Comparison of ENCODE assay signal across 8 cellular contexts in the genomic region with DNA sequence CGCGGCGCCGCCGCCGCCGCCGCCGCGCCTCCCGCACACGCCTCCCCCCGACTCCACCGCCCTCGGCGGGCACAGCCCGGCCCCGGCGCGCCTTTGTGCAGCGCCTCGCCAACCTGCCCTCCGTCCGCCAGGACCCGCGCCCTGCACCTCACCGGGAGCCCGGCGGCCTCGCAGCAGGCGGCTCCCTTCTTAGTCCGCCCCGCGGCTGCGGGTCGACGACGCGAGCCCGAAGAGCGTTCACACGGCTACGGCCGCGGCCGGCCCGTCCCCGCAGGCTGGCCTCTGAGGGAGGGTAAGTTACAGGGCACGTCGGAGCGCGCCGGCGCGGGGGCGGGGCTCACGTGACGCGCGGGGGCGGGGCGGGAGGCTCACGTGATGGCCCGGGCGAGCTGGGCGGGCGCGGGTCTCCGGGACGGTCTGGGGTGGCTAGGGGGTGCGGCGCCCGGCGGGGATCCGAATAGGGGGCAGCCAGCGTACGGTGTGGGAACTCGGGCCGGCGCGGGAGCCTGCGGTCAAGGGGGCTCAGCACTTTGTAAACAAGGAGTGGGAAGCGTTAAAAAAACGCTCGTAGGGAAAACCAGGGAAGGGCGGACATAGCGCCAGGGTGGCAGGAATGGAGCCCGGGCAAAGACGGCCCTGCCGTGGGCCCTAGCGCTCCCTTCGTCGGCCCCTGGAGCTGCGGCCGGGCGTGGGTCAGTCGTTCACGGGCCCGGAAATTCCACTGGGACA. TPM values are rescaled to one million over a fixed set of nuclear protein-coding genes. Genes with fewer than 3 reads are reported as not detected.
DNase-seq lines count a peak whose midpoint lies in the region; ATAC-seq, FAIRE-seq and TF ChIP-seq lines count a peak whose summit lies in the region.

A gene with protein sequence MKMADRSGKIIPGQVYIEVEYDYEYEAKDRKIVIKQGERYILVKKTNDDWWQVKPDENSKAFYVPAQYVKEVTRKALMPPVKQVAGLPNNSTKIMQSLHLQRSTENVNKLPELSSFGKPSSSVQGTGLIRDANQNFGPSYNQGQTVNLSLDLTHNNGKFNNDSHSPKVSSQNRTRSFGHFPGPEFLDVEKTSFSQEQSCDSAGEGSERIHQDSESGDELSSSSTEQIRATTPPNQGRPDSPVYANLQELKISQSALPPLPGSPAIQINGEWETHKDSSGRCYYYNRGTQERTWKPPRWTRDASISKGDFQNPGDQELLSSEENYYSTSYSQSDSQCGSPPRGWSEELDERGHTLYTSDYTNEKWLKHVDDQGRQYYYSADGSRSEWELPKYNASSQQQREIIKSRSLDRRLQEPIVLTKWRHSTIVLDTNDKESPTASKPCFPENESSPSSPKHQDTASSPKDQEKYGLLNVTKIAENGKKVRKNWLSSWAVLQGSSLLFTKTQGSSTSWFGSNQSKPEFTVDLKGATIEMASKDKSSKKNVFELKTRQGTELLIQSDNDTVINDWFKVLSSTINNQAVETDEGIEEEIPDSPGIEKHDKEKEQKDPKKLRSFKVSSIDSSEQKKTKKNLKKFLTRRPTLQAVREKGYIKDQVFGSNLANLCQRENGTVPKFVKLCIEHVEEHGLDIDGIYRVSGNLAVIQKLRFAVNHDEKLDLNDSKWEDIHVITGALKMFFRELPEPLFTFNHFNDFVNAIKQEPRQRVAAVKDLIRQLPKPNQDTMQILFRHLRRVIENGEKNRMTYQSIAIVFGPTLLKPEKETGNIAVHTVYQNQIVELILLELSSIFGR (minus strand): TSS at position 301 of the 729 bp plus-strand sequence. CDS start 19,976 bp downstream, outside the sequence.

- FAIRE-seq in HTR-8/SVneo (lab: Jason Lieb, UNC) (peak; percentile 92), RCC 7860 (lab: Jason Lieb, UNC) (no peak)

- no peak for TF ChIP-seq CTCF in fibroblast of pulmonary artery (IDR thresholded peaks at IDR 0.05; ENCODE audit: low read length, missing control alignments)

- peak within 1 kb of the TSS; percentile 86 for H3K4me3 Mint-ChIP-seq in natural killer cell treated with Interleukin-12 subunit alpha and Interleukin-12 subunit beta and Interleukin-15 and Interleukin-18, amount 100 ng/mL, for 72 hours

- H3K36me3 Mint-ChIP-seq in natural killer cell treated with Interleukin-12 subunit alpha and Interleukin-12 subunit beta and Interleukin-15 and Interleukin-18, amount 100 ng/mL, for 72 hours, result no peaks in the 10 kb centered on the region

- DNase-seq in D341Med (ENCODE audit: low spot score), result peak; percentile 94
- DNase-seq in HTR-8/SVneo (ENCODE audit: insufficient read length, low spot score), result peak; percentile 81
- DNase-seq in RCC 7860 (ENCODE audit: low spot score), result peak; percentile 54
- DNase-seq in activated effector memory CD4-positive, alpha-beta T cell treated with Interleukin-2 at 50 U/mL for 16 hours, result peak; percentile 79
- peak; percentile 82 for DNase-seq in fibroblast of pulmonary artery (ENCODE audit: low read depth)
- DNase-seq in natural killer cell treated with Interleukin-12 subunit alpha and Interleukin-12 subunit beta and Interleukin-15 and Interleukin-18, amount 100 ng/mL, for 72 hours (ENCODE audit: low spot score), result peak; percentile 81
- DNase-seq in stimulated activated naive CD4-positive, alpha-beta T cell (lab: John Stamatoyannopoulos, UW), result peak; percentile 73 to 91 (median 80)

- H3K9me3 Mint-ChIP-seq in natural killer cell treated with Interleukin-12 subunit alpha and Interleukin-12 subunit beta and Interleukin-15 and Interleukin-18, amount 100 ng/mL, for 72 hours, result no peaks in the 10 kb centered on the region

- peak within 1 kb of the TSS; percentile 60 to 76 for H3K27ac Mint-ChIP-seq in natural killer cell treated with Interleukin-12 subunit alpha and Interleukin-12 subunit beta and Interleukin-15 and Interleukin-18, amount 100 ng/mL, for 72 hours

- H3K27me3 Mint-ChIP-seq in natural killer cell treated with Interleukin-12 subunit alpha and Interleukin-12 subunit beta and Interleukin-15 and Interleukin-18, amount 100 ng/mL, for 72 hours, result peaks cover 0 to 4% of the 10 kb centered on the region in 2 donors

- peak; percentile 73 for ATAC-seq in GM21360 (IDR thresholded peaks at IDR 0.05; ENCODE audit: unreplicated experiment)
- peak; percentile 86 to 87 for ATAC-seq in natural killer cell treated with Interleukin-12 subunit alpha and Interleukin-12 subunit beta and Interleukin-15 and Interleukin-18, amount 100 ng/mL, for 72 hours

- peak within 1 kb of the TSS; percentile 79 for H3K4me3 ChIP-seq in fibroblast of pulmonary artery (replicated peaks; ENCODE audit: low read depth, low read length)

- peaks cover 31 to 57% of the 10 kb centered on the region in 2 donors for H3K4me1 Mint-ChIP-seq in natural killer cell treated with Interleukin-12 subunit alpha and Interleukin-12 subunit beta and Interleukin-15 and Interleukin-18, amount 100 ng/mL, for 72 hours (ENCODE audit: low read depth in 2 of 2)

RNA-seq across cellular contexts. Expression of the gene that starts here (rescaled TPM):
- total RNA-seq in natural killer cell treated with Interleukin-12 subunit alpha and Interleukin-12 subunit beta and Interleukin-15 and Interleukin-18, amount 100 ng/mL, for 72 hours, result 1 to 10 TPM; 4.5 to 5.3 TPM

Comparison
In these comparisons a context has a peak if more than half of its experiments do, and no peak if none do; other contexts are left out.
1. Peak in every context shown above with its lines: DNase-seq, ATAC-seq and H3K4me3 ChIP-seq.